In the genomic region with DNA sequence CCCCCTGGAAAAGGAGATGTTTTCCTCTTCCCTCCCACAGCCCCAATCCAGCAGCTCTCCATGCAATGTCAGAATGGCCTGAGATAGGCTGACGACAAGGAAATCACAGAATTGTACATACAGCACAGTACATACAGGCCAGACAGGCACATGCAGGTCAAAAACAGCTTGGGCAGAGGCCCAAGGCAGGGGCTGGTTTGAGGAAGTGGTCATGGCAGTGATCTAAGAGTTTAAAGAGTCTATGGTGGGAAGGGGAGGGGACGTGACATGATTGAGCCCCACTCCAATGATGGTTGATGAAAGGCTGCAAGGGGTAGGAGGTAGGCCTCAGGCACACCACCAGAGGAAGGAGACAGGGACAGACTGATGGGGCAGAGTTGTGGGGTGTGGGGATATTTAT, we compare ENCODE assay signal across 2 cellular contexts.
TF ChIP-seq lines count a peak whose summit lies in the region.

No MANE protein-coding gene starts in this region.

TF ChIP-seq in WTC11, 78 proteins besides CTCF, POLR2A, EP300 and RAD21:
- TF ChIP-seq NR2C2 (CRISPR knock-in tag; IDR thresholded peaks at IDR 0.05), result no peak
- TF ChIP-seq CREB1 (CRISPR knock-in tag; IDR thresholded peaks at IDR 0.05), result no peak
- no peak for TF ChIP-seq ZNF425 (CRISPR knock-in tag; conservative IDR thresholded peaks at IDR 0.05)
- no peak for TF ChIP-seq MXD4 (CRISPR knock-in tag; IDR thresholded peaks at IDR 0.05; ENCODE audit: borderline replicate concordance)
- TF ChIP-seq ZBTB21 (CRISPR knock-in tag; IDR thresholded peaks at IDR 0.05; ENCODE audit: borderline replicate concordance), result no peak
- no peak for TF ChIP-seq AR (CRISPR knock-in tag; IDR thresholded peaks at IDR 0.05)
- TF ChIP-seq FOXP1 (CRISPR knock-in tag; IDR thresholded peaks at IDR 0.05; ENCODE audit: borderline replicate concordance), result no peak
- TF ChIP-seq ZNF121 (CRISPR knock-in tag; IDR thresholded peaks at IDR 0.05), result no peak
- TF ChIP-seq ZNF219 (CRISPR knock-in tag; IDR thresholded peaks at IDR 0.05; ENCODE audit: borderline replicate concordance), result no peak
- TF ChIP-seq SP1 (CRISPR knock-in tag; conservative IDR thresholded peaks at IDR 0.05), result no peak
- TF ChIP-seq, protein P1, sequence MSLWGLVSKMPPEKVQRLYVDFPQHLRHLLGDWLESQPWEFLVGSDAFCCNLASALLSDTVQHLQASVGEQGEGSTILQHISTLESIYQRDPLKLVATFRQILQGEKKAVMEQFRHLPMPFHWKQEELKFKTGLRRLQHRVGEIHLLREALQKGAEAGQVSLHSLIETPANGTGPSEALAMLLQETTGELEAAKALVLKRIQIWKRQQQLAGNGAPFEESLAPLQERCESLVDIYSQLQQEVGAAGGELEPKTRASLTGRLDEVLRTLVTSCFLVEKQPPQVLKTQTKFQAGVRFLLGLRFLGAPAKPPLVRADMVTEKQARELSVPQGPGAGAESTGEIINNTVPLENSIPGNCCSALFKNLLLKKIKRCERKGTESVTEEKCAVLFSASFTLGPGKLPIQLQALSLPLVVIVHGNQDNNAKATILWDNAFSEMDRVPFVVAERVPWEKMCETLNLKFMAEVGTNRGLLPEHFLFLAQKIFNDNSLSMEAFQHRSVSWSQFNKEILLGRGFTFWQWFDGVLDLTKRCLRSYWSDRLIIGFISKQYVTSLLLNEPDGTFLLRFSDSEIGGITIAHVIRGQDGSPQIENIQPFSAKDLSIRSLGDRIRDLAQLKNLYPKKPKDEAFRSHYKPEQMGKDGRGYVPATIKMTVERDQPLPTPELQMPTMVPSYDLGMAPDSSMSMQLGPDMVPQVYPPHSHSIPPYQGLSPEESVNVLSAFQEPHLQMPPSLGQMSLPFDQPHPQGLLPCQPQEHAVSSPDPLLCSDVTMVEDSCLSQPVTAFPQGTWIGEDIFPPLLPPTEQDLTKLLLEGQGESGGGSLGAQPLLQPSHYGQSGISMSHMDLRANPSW (CRISPR knock-in tag; conservative IDR thresholded peaks at IDR 0.05; ENCODE audit: low read depth), result no peak
- TF ChIP-seq, protein P2, sequence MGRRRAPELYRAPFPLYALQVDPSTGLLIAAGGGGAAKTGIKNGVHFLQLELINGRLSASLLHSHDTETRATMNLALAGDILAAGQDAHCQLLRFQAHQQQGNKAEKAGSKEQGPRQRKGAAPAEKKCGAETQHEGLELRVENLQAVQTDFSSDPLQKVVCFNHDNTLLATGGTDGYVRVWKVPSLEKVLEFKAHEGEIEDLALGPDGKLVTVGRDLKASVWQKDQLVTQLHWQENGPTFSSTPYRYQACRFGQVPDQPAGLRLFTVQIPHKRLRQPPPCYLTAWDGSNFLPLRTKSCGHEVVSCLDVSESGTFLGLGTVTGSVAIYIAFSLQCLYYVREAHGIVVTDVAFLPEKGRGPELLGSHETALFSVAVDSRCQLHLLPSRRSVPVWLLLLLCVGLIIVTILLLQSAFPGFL (CRISPR knock-in tag; IDR thresholded peaks at IDR 0.05; ENCODE audit: borderline replicate concordance), result no peak

TF ChIP-seq in SK-N-SH, 30 proteins besides CTCF, POLR2A, EP300 and RAD21:
- TF ChIP-seq NFIC (IDR thresholded peaks at IDR 0.05; ENCODE audit: borderline replicate concordance) (no peak), RCOR1 (IDR thresholded peaks at IDR 0.05; ENCODE audit: low read length) (no peak), FOXJ3 (CRISPR knock-in tag; IDR thresholded peaks at IDR 0.05) (no peak), REST (IDR thresholded peaks at IDR 0.05; ENCODE audit: low read depth, low read length) (no peak), GATA2 (CRISPR knock-in tag; IDR thresholded peaks at IDR 0.05) (no peak), ELF1 (IDR thresholded peaks at IDR 0.05) (no peak), SIN3A (IDR thresholded peaks at IDR 0.05; ENCODE audit: borderline replicate concordance, low read depth, low read length) (no peak), TAF1 (IDR thresholded peaks at IDR 0.05; ENCODE audit: borderline replicate concordance, low read depth, low read length) (no peak), FOXM1 (IDR thresholded peaks at IDR 0.05; ENCODE audit: low read depth) (no peak), YY1 (IDR thresholded peaks at IDR 0.05; ENCODE audit: low read depth) (no peak), USF1 (IDR thresholded peaks at IDR 0.05; ENCODE audit: borderline replicate concordance, low read depth) (no peak), CHD2 (IDR thresholded peaks at IDR 0.05; ENCODE audit: low read length, partially characterized antibody) (no peak), RXRA (IDR thresholded peaks at IDR 0.05; ENCODE audit: borderline replicate concordance, low read depth) (no peak), JUND (IDR thresholded peaks at IDR 0.05) (no peak)
TF ChIP-seq in SK-N-SH: peak in this region for 0.
